In genomic region chr2:72893594-72894319, GRCh38 we compare ENCODE assay signal across 9 cellular contexts. TPM values are rescaled to one million over a fixed set of nuclear protein-coding genes. Genes with fewer than 3 reads are reported as not detected.
A peak's percentile ranks its signal among the peaks of the same experiment; 100 is the strongest.
DNase-seq lines count a peak whose midpoint lies in the region; ATAC-seq, FAIRE-seq and TF ChIP-seq lines count a peak whose summit lies in the region.
"Had no signal": no experiment of that assay in that cellular context is flagged by ENCODE, and none has a peak within 500 bp of the region (broad histone marks: within the 10 kb centered on the region; RNA-seq: fewer than 3 reads in every experiment).

No MANE protein-coding gene starts in this region.

- H3K9me3 ChIP-seq in liver (ENCODE audit: control insufficient read depth in 4 of 4, low read length in 3 of 4) (no peaks in the 10 kb centered on the region), upper lobe of right lung (no peaks in the 10 kb centered on the region)

- peaks cover 3 to 18% (median 13%) of the 10 kb centered on the region in 4 donors for H3K4me1 ChIP-seq in liver (ENCODE audit: control insufficient read depth in 4 of 4, insufficient read depth in 4 of 4, low read length in 3 of 4)
- peaks cover 9% of the 10 kb centered on the region for H3K4me1 ChIP-seq in upper lobe of right lung

- peak; percentile 71 to 84 for TF ChIP-seq RAD21 in liver (IDR thresholded peaks at IDR 0.05)

- H3K4me3 ChIP-seq in bronchial epithelial cell (ENCODE audit: low read depth, low read length) (no peak overlapping the region), liver (ENCODE audit: low read depth in 1 of 3, low read length in 3 of 3) (no peak overlapping the region), upper lobe of right lung (no peak overlapping the region)

- H3K9ac ChIP-seq in liver (ENCODE audit: low read depth in 1 of 2, low read length in 2 of 2) = no peak overlapping the region

- H3K27me3 ChIP-seq in bronchial epithelial cell (ENCODE audit: control insufficient read depth, insufficient read depth, low read length) (no peaks in the 10 kb centered on the region), liver (ENCODE audit: control insufficient read depth in 4 of 4, insufficient read depth in 4 of 4, low read length in 3 of 4) (no peaks in the 10 kb centered on the region), upper lobe of right lung (peaks cover 15% of the 10 kb centered on the region)

- peak; percentile 82 for TF ChIP-seq CTCF in bronchial epithelial cell (IDR thresholded peaks at IDR 0.05; ENCODE audit: insufficient read depth, low read length, severe bottlenecking)
- peak; percentile 58 for TF ChIP-seq CTCF in liver (IDR thresholded peaks at IDR 0.05; ENCODE audit: low read depth, low read length, missing input control)
- peak; percentile 52 for TF ChIP-seq CTCF in upper lobe of right lung (IDR thresholded peaks at IDR 0.05)

- H3K36me3 ChIP-seq in bronchial epithelial cell (ENCODE audit: control insufficient read depth, insufficient read depth, low read length) (peaks cover 3% of the 10 kb centered on the region), liver (ENCODE audit: control insufficient read depth in 4 of 4, insufficient read depth in 3 of 4, low read depth in 1 of 4, low read length in 3 of 4) (peaks cover 0 to 13% (median 7%) of the 10 kb centered on the region in 4 donors), upper lobe of right lung (peaks cover 8% of the 10 kb centered on the region)

- H3K27ac ChIP-seq in liver (ENCODE audit: low read depth in 1 of 2, low read length in 2 of 2) (no peak overlapping the region), upper lobe of right lung (no peak overlapping the region)

- no peak for FAIRE-seq in bronchial epithelial cell (lab: Jason Lieb, UNC)

- DNase-seq in NCI-H2107 treated with DMSO at 0.1 percent for 48 hours (lab: John Stamatoyannopoulos, UW; ENCODE audit: unreplicated experiment) (peak; percentile 10), NCI-H2107 (lab: John Stamatoyannopoulos, UW) (no peak), SHP77 treated with DMSO at 0.1 percent for 48 hours (lab: John Stamatoyannopoulos, UW) (peak; percentile 37), bronchial epithelial cell (ENCODE audit: low read depth) (peak; percentile 58), upper lobe of right lung (no peak)

- WGBS in liver = 61% methylated on average over 15 of the region's 15 CpGs

- peak; percentile 57 for ATAC-seq in GM21423 (IDR thresholded peaks at IDR 0.05; ENCODE audit: unreplicated experiment)
- peak; percentile 53 for ATAC-seq in HG03571 (IDR thresholded peaks at IDR 0.05; ENCODE audit: unreplicated experiment)
- peak; percentile 46 for ATAC-seq in upper lobe of right lung

- intact Hi-C loops in upper lobe of right lung (cut with DNase I) = loop anchor here (10.0 kb wide), 1 partner anchor 271 kb away; no protein-coding TSS in a partner anchor

TF ChIP-seq in liver, 16 proteins besides CTCF, POLR2A, EP300 and RAD21:
- TF ChIP-seq NR2F2 (IDR thresholded peaks at IDR 0.05) (no peak), ZBTB33 (IDR thresholded peaks at IDR 0.05) (no peak), EGR1 (IDR thresholded peaks at IDR 0.05; ENCODE audit: low read depth in 2 of 2) (no peak)

RNA-seq across cellular contexts. Expression of gene SPR, which starts 6.5 kb away (rescaled TPM):
- total RNA-seq in bronchial epithelial cell = 12.2 and 14.0 TPM in 2 replicates
- total RNA-seq in liver = 10 to 100 TPM; 13.6 to 56.3 TPM
- polyA plus RNA-seq in liver = 10 to 100 TPM; 49.9 to 60.8 TPM
- total RNA-seq in upper lobe of right lung = 44.1 TPM
- total RNA-seq: CD4-positive, CD25-positive, alpha-beta regulatory T cell had no signal

RNA-seq across cellular contexts. Expression of gene EMX1, which starts 23.6 kb away (rescaled TPM):
- total RNA-seq in bronchial epithelial cell (0.26 TPM in 1 of 2 replicates, not detected in the other), liver (under 1 TPM in 1 of 2 donors, not detected in 1; 0.08 TPM), upper lobe of right lung (not detected)
- polyA plus RNA-seq in liver = under 1 TPM; 0.06 to 0.18 TPM
- total RNA-seq: CD4-positive, CD25-positive, alpha-beta regulatory T cell had no signal
- polyA plus RNA-seq: CD4-positive, CD25-positive, alpha-beta regulatory T cell had no signal

Comparison
In these comparisons a context has a peak if more than half of its experiments do, and no peak if none do; other contexts are left out.
1. DNase-seq: peak in NCI-H2107 treated with DMSO at 0.1 percent for 48 hours (single experiment), SHP77 treated with DMSO at 0.1 percent for 48 hours (single experiment) and bronchial epithelial cell (single experiment); none in NCI-H2107 (single experiment) and upper lobe of right lung (single experiment).
2. Peak in every context shown above with its lines, with median percentiles within 50 percentile points of each other: ATAC-seq and CTCF ChIP-seq.